Comparison of ENCODE assay signal across 25 cellular contexts in the genomic region with DNA sequence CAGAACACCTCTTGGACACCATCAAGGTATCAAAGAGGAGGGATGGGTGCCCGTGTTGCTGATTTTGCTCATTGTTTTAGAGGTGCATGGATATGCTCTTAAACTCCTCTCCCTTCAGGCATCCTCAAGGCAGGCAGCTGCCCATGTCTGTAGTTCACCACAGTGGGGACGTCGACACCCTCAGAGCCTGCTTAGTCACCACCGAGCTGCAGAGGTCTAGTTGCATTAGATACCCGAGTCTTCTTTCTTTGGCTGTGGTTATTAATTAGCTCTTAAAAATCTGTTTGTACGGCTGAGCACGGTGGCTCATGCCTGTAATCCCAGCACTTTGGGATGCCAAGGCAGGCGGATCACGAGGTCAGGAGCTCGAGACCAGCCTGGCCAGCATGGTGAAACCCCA.
"Had no signal": no experiment of that assay in that cellular context is flagged by ENCODE, and none has a peak within 500 bp of the region (broad histone marks: within the 10 kb centered on the region; RNA-seq: fewer than 3 reads in every experiment).

No MANE protein-coding gene starts in this region.

- DNase-seq: activated CD4-positive, alpha-beta memory T cell treated with anti-CD3 and anti-CD28 coated beads for 36 hours; activated CD4-positive, alpha-beta T cell treated with anti-CD3 and anti-CD28 coated beads for 48 hours; activated CD4-positive, CD25-positive, alpha-beta regulatory T cell treated with anti-CD3 and anti-CD28 coated beads, Interleukin-2, amount 50 U/mL, for 72 hours; activated CD8-positive, alpha-beta memory T cell treated with anti-CD3 and anti-CD28 coated beads for 24 hours; activated effector memory CD4-positive, alpha-beta T cell treated with anti-CD3 and anti-CD28 coated beads, Interleukin-2, amount 50 U/mL, for 16 hours; activated naive CD4-positive, alpha-beta T cell treated with Interleukin-2 at 50 U/mL for 16 hours; activated T-cell treated with anti-CD3 and anti-CD28 coated beads, Interleukin-2, amount 50 U/mL, for 4 hours; amygdala; cerebellar nuclear complex; Karpas-422; NCI-H1092; NCI-H1417; NCI-H1694; NCI-H2029; NCI-H2107; NCI-H2171 treated with DMSO at 0.1 percent for 48 hours; NCI-H226; NCI-H526; NCI-H82; OCI-M1; SHP77 had no signal

- H3K9me3 Mint-ChIP-seq: activated CD4-positive, alpha-beta memory T cell treated with anti-CD3 and anti-CD28 coated beads for 36 hours; activated T-cell treated with anti-CD3 and anti-CD28 coated beads, Interleukin-2, amount 50 U/mL, for 4 hours; T-helper 1 cell treated with Interleukin-12 subunit alpha and Interleukin-12 subunit beta and Interleukin-4 antibody, amounts not matched to agents 30 μg/mL and 1 μg/mL, for 36 hours; WTC11 had no signal

- H3K4me3 ChIP-seq: K562 had no signal

- H3K27ac Mint-ChIP-seq: activated CD4-positive, alpha-beta memory T cell treated with anti-CD3 and anti-CD28 coated beads for 36 hours; activated naive CD8-positive, alpha-beta T cell; T-helper 1 cell treated with Interleukin-12 subunit alpha and Interleukin-12 subunit beta and Interleukin-4 antibody, amounts not matched to agents 30 μg/mL and 1 μg/mL, for 36 hours; WTC11 had no signal

- H3K36me3 Mint-ChIP-seq: activated CD4-positive, alpha-beta memory T cell treated with anti-CD3 and anti-CD28 coated beads for 36 hours; WTC11 had no signal

- H3K27me3 Mint-ChIP-seq: activated CD4-positive, alpha-beta memory T cell treated with anti-CD3 and anti-CD28 coated beads for 36 hours; activated naive CD8-positive, alpha-beta T cell had no signal

- H3K4me1 Mint-ChIP-seq: WTC11 had no signal

- H3K4me3 Mint-ChIP-seq: activated CD4-positive, alpha-beta memory T cell treated with anti-CD3 and anti-CD28 coated beads for 36 hours; activated naive CD8-positive, alpha-beta T cell; activated T-cell treated with anti-CD3 and anti-CD28 coated beads, Interleukin-2, amount 50 U/mL, for 4 hours; T-helper 1 cell treated with Interleukin-12 subunit alpha and Interleukin-12 subunit beta and Interleukin-4 antibody, amounts not matched to agents 30 μg/mL and 1 μg/mL, for 36 hours; WTC11 had no signal
